Comparison of ENCODE assay signal across 10 cellular contexts in genomic region chr6:15876406-15876805, GRCh38.
A peak's percentile ranks its signal among the peaks of the same experiment; 100 is the strongest.
DNase-seq lines count a peak whose midpoint lies in the region; ATAC-seq and TF ChIP-seq lines count a peak whose summit lies in the region.
"Had no signal": no experiment of that assay in that cellular context is flagged by ENCODE, and none has a peak within 500 bp of the region (broad histone marks: within the 10 kb centered on the region; RNA-seq: fewer than 3 reads in every experiment).

No MANE protein-coding gene starts in this region.

- H3K9me2 ChIP-seq in MM.1S (replicated peaks; ENCODE audit: insufficient read depth, low read length): no peaks in the 10 kb centered on the region

- no peaks in the 10 kb centered on the region for H3K9me3 Mint-ChIP-seq in activated naive CD8-positive, alpha-beta T cell treated with anti-CD3 and anti-CD28 coated beads, Interleukin-2, amount 50 U/mL, for 24 hours
- H3K9me3 Mint-ChIP-seq in activated naive CD8-positive, alpha-beta T cell treated with anti-CD3 and anti-CD28 coated beads for 36 hours: no peaks in the 10 kb centered on the region
- H3K9me3 Mint-ChIP-seq in stimulated activated naive CD8-positive, alpha-beta T cell treated with anti-CD3 and anti-CD28 coated beads, Interleukin-15, amount 100 ng/mL, for 72 hours: no peaks in the 10 kb centered on the region

- H3K27me3 Mint-ChIP-seq in activated naive CD8-positive, alpha-beta T cell treated with anti-CD3 and anti-CD28 coated beads, Interleukin-2, amount 50 U/mL, for 24 hours: peaks cover 2% of the 10 kb centered on the region
- peaks cover 3% of the 10 kb centered on the region for H3K27me3 Mint-ChIP-seq in activated naive CD8-positive, alpha-beta T cell treated with anti-CD3 and anti-CD28 coated beads for 36 hours
- H3K27me3 Mint-ChIP-seq in stimulated activated naive CD8-positive, alpha-beta T cell treated with anti-CD3 and anti-CD28 coated beads, Interleukin-15, amount 100 ng/mL, for 72 hours: peaks cover 3% of the 10 kb centered on the region

- ATAC-seq in activated naive CD8-positive, alpha-beta T cell treated with anti-CD3 and anti-CD28 coated beads, Interleukin-2, amount 50 U/mL, for 24 hours: peak; percentile 45
- ATAC-seq in HG02981 (IDR thresholded peaks at IDR 0.05; ENCODE audit: unreplicated experiment): peak; percentile 45
- ATAC-seq in stimulated activated naive CD8-positive, alpha-beta T cell treated with anti-CD3 and anti-CD28 coated beads, Interleukin-15, amount 100 ng/mL, for 72 hours: peak; percentile 42

- H3K27me3 ChIP-seq in MM.1S (replicated peaks; ENCODE audit: insufficient read depth, low read length): no peaks in the 10 kb centered on the region

- intact Hi-C loops in posterior cingulate gyrus (cut with DNase I): no loop called here

- H3K27ac Mint-ChIP-seq in activated naive CD8-positive, alpha-beta T cell treated with anti-CD3 and anti-CD28 coated beads, Interleukin-2, amount 50 U/mL, for 24 hours: no peak overlapping the region
- H3K27ac Mint-ChIP-seq in activated naive CD8-positive, alpha-beta T cell treated with anti-CD3 and anti-CD28 coated beads for 36 hours: no peak overlapping the region
- no peak overlapping the region for H3K27ac Mint-ChIP-seq in stimulated activated naive CD8-positive, alpha-beta T cell treated with anti-CD3 and anti-CD28 coated beads, Interleukin-15, amount 100 ng/mL, for 72 hours

- H2AFZ ChIP-seq in MM.1S (ENCODE audit: low read length): no peak overlapping the region

- no peak overlapping the region for H3K4me3 Mint-ChIP-seq in activated naive CD8-positive, alpha-beta T cell treated with anti-CD3 and anti-CD28 coated beads, Interleukin-2, amount 50 U/mL, for 24 hours
- no peak overlapping the region for H3K4me3 Mint-ChIP-seq in activated naive CD8-positive, alpha-beta T cell treated with anti-CD3 and anti-CD28 coated beads for 36 hours
- no peak overlapping the region for H3K4me3 Mint-ChIP-seq in stimulated activated naive CD8-positive, alpha-beta T cell treated with anti-CD3 and anti-CD28 coated beads, Interleukin-15, amount 100 ng/mL, for 72 hours

- H4K20me1 ChIP-seq in MM.1S (ENCODE audit: insufficient read depth, low read length): no peaks in the 10 kb centered on the region

- H3K4me1 Mint-ChIP-seq in activated naive CD8-positive, alpha-beta T cell treated with anti-CD3 and anti-CD28 coated beads, Interleukin-2, amount 50 U/mL, for 24 hours: peaks cover 31% of the 10 kb centered on the region
- H3K4me1 Mint-ChIP-seq in activated naive CD8-positive, alpha-beta T cell treated with anti-CD3 and anti-CD28 coated beads for 36 hours: peaks cover 21% of the 10 kb centered on the region
- peaks cover 19% of the 10 kb centered on the region for H3K4me1 Mint-ChIP-seq in stimulated activated naive CD8-positive, alpha-beta T cell treated with anti-CD3 and anti-CD28 coated beads, Interleukin-15, amount 100 ng/mL, for 72 hours

- no peaks in the 10 kb centered on the region for H3F3A ChIP-seq in MM.1S (ENCODE audit: insufficient read depth, low read length)

- no peak for DNase-seq in activated naive CD8-positive, alpha-beta T cell treated with anti-CD3 and anti-CD28 coated beads, Interleukin-2, amount 50 U/mL, for 24 hours
- no peak for DNase-seq in activated naive CD8-positive, alpha-beta T cell treated with anti-CD3 and anti-CD28 coated beads for 36 hours
- DNase-seq in SIG-M5 treated with dmso at 0.1 percent for 504 hours (lab: John Stamatoyannopoulos, UW; ENCODE audit: unreplicated experiment) (peak; percentile 86), MM.1S (no peak), posterior cingulate gyrus (no peak), NCI-H1694 treated with DMSO at 0.1 percent for 48 hours (lab: John Stamatoyannopoulos, UW) (no peak)
- no peak for DNase-seq in stimulated activated naive CD8-positive, alpha-beta T cell treated with anti-CD3 and anti-CD28 coated beads, Interleukin-15, amount 100 ng/mL, for 72 hours
- DNase-seq: caudate nucleus had no signal

- no peaks in the 10 kb centered on the region for H3K9me3 ChIP-seq in MM.1S (replicated peaks; ENCODE audit: insufficient read depth, low read length)

- H3K4me2 ChIP-seq in MM.1S (ENCODE audit: low read depth, low read length): no peak overlapping the region

- no peak for TF ChIP-seq CTCF in MM.1S (IDR thresholded peaks at IDR 0.05; ENCODE audit: low read length)

- H3K79me2 ChIP-seq in MM.1S (ENCODE audit: low read length): no peaks in the 10 kb centered on the region

- H3K4me1 ChIP-seq in MM.1S (ENCODE audit: low read length): no peaks in the 10 kb centered on the region

- no peak overlapping the region for H3K27ac ChIP-seq in MM.1S (ENCODE audit: low read length)
- H3K27ac ChIP-seq: C4-2B had no signal

- H3K36me3 ChIP-seq in MM.1S (replicated peaks; ENCODE audit: insufficient read depth, low read length): no peaks in the 10 kb centered on the region

- H3K36me3 Mint-ChIP-seq in activated naive CD8-positive, alpha-beta T cell treated with anti-CD3 and anti-CD28 coated beads, Interleukin-2, amount 50 U/mL, for 24 hours (ENCODE audit: low read depth): no peaks in the 10 kb centered on the region
- H3K36me3 Mint-ChIP-seq in activated naive CD8-positive, alpha-beta T cell treated with anti-CD3 and anti-CD28 coated beads for 36 hours: no peaks in the 10 kb centered on the region

- H3K4me3 ChIP-seq in MM.1S (ENCODE audit: low read length): no peak overlapping the region

- H3K9ac ChIP-seq in MM.1S (ENCODE audit: low read length): no peak overlapping the region
